ENCODE assay signal across 1 cellular context in genomic region chr19:35720163-35720524, GRCh38.
TF ChIP-seq lines count a peak whose summit lies in the region.

No MANE protein-coding gene starts in this region.

TF ChIP-seq in IMR-90, 13 proteins besides CTCF, POLR2A, EP300 and RAD21:
- TF ChIP-seq MXI1 (IDR thresholded peaks at IDR 0.05; ENCODE audit: borderline replicate concordance, low read depth, low read length), result no peak
- no peak for TF ChIP-seq SMC3 (IDR thresholded peaks at IDR 0.05; ENCODE audit: low read depth, low read length)
- no peak for TF ChIP-seq FOS (IDR thresholded peaks at IDR 0.05; ENCODE audit: low read depth, low read length)
- TF ChIP-seq BHLHE40 (IDR thresholded peaks at IDR 0.05; ENCODE audit: low read depth, low read length), result no peak
- no peak for TF ChIP-seq MAZ (IDR thresholded peaks at IDR 0.05; ENCODE audit: borderline replicate concordance, low read depth, low read length)
- TF ChIP-seq RFX5 (IDR thresholded peaks at IDR 0.05; ENCODE audit: low read depth, low read length), result no peak
- no peak for TF ChIP-seq NFE2L2 (IDR thresholded peaks at IDR 0.05; ENCODE audit: low read depth, low read length)
- TF ChIP-seq, protein P1, sequence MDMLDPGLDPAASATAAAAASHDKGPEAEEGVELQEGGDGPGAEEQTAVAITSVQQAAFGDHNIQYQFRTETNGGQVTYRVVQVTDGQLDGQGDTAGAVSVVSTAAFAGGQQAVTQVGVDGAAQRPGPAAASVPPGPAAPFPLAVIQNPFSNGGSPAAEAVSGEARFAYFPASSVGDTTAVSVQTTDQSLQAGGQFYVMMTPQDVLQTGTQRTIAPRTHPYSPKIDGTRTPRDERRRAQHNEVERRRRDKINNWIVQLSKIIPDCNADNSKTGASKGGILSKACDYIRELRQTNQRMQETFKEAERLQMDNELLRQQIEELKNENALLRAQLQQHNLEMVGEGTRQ (IDR thresholded peaks at IDR 0.05; ENCODE audit: low read depth, low read length), result no peak
